Comparison of ENCODE assay signal across 8 cellular contexts in the genomic region with DNA sequence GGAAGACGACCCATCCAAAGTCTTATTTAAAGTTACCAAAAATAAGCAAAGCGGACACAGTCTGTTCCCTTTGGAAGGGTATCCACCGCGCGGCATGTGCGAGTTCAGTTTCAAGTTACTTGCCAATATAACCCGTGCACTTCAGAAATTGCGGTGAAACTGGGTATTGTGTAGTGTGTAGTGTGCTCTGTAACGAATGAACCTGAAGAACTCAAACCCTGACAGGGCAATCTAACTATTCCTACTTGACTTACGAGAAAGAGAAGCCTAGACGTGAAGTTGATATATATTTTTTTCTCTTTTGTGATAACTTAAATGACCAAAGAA. TPM values are rescaled to one million over a fixed set of nuclear protein-coding genes. Genes with fewer than 3 reads are reported as not detected.
DNase-seq lines count a peak whose midpoint lies in the region; ATAC-seq and TF ChIP-seq lines count a peak whose summit lies in the region.

No MANE protein-coding gene starts in this region.

- H3K9me3 ChIP-seq in DND-41 (ENCODE audit: insufficient read depth, low read length, severe bottlenecking) (no peaks in the 10 kb centered on the region), OCI-LY1 (ENCODE audit: low read length) (0 out of 2 replicates have a peak, but pooled peaks cover 5% of the 10 kb centered on the region), duodenal mucosa (ENCODE audit: control insufficient read depth in 1 of 2, low read length in 2 of 2) (peaks cover 0 to 4% of the 10 kb centered on the region in 2 donors), neural progenitor cell (ENCODE audit: low read depth) (no peaks in the 10 kb centered on the region)

- H3K27me3 ChIP-seq in DND-41 (ENCODE audit: insufficient read depth, low read length, poor library complexity) (no peaks in the 10 kb centered on the region), OCI-LY1 (ENCODE audit: insufficient read depth, low read length) (no peaks in the 10 kb centered on the region), duodenal mucosa (ENCODE audit: control insufficient read depth in 1 of 2, insufficient read depth in 2 of 2, low read length in 2 of 2) (no peaks in the 10 kb centered on the region), neural progenitor cell (no peaks in the 10 kb centered on the region)

- peaks cover 2% of the 10 kb centered on the region for H3K27me3 Mint-ChIP-seq in neural progenitor cell (ENCODE audit: insufficient read depth, low read depth)

- peaks cover 24% of the 10 kb centered on the region for H3K9me3 Mint-ChIP-seq in neural progenitor cell

- peak overlapping the region; percentile 74 for H3K4me2 ChIP-seq in DND-41 (ENCODE audit: insufficient read depth, low read length)
- H3K4me2 ChIP-seq in OCI-LY1 (ENCODE audit: low read length), result peak overlapping the region; percentile 63
- peak overlapping the region; percentile 84 for H3K4me2 ChIP-seq in neural progenitor cell

- TF ChIP-seq CTCF in DND-41 (IDR thresholded peaks at IDR 0.05; ENCODE audit: borderline replicate concordance, extremely low read depth, low read length, poor library complexity, severe bottlenecking) (no peak), OCI-LY1 (IDR thresholded peaks at IDR 0.05; ENCODE audit: low read length) (peak; percentile 4; the same call in 1 of the 2 replicates), neural progenitor cell (IDR thresholded peaks at IDR 0.05) (no peak)

- H3K27ac Mint-ChIP-seq in neural progenitor cell, result peak overlapping the region; percentile 90

- DNase-seq in DND-41, result peak; percentile 60
- DNase-seq in neural progenitor cell (ENCODE audit: low spot score), result no peak
- no peak for DNase-seq in middle frontal gyrus (ENCODE audit: extremely low spot score, low spot score)
- no peak for DNase-seq in KG1 (lab: John Stamatoyannopoulos, UW)
- no peak for DNase-seq in DMS153 (lab: John Stamatoyannopoulos, UW)
- no peak for DNase-seq in NCI-H69 (lab: John Stamatoyannopoulos, UW)

- H3K79me2 ChIP-seq in DND-41 (ENCODE audit: insufficient read depth, low read length) (peaks cover 62% of the 10 kb centered on the region), OCI-LY1 (ENCODE audit: insufficient read depth, low read length) (peaks cover 47% of the 10 kb centered on the region), neural progenitor cell (ENCODE audit: low read depth) (peaks cover 65% of the 10 kb centered on the region)

- H3K36me3 ChIP-seq in DND-41 (ENCODE audit: insufficient read depth, low read length) (no peaks in the 10 kb centered on the region; the same call in 1 of the 2 replicates), OCI-LY1 (ENCODE audit: insufficient read depth, low read length) (peaks cover 17% of the 10 kb centered on the region), duodenal mucosa (ENCODE audit: control insufficient read depth in 1 of 2, insufficient read depth in 2 of 2, low read length in 2 of 2) (no peaks in the 10 kb centered on the region), neural progenitor cell (no peaks in the 10 kb centered on the region)

- H3K4me3 ChIP-seq in DND-41 (ENCODE audit: low read depth in 1 of 2, low read length in 2 of 2) (peak overlapping the region; percentile 85 to 92), OCI-LY1 (ENCODE audit: low read depth, low read length, poor library complexity, severe bottlenecking) (peak overlapping the region; percentile 98), duodenal mucosa (ENCODE audit: low read depth in 1 of 2, low read length in 2 of 2) (peak overlapping the region; percentile 89 to 94), neural progenitor cell (peak overlapping the region; percentile 65)

- peak overlapping the region; percentile 97 for H3K4me3 Mint-ChIP-seq in neural progenitor cell

- H3K9ac ChIP-seq in DND-41 (ENCODE audit: low read depth, low read length), result peak overlapping the region; percentile 95
- H3K9ac ChIP-seq in OCI-LY1 (ENCODE audit: low read length), result peak overlapping the region; percentile 85
- H3K9ac ChIP-seq in duodenal mucosa (ENCODE audit: low read depth in 1 of 2, low read length in 2 of 2), result peak overlapping the region; percentile 93 to 97
- no peak overlapping the region for H3K9ac ChIP-seq in neural progenitor cell

- ATAC-seq in DND-41 (ENCODE audit: insufficient read depth, low read depth), result no peak

- H3K9me2 ChIP-seq in OCI-LY1 (ENCODE audit: low read depth, low read length), result no peaks in the 10 kb centered on the region

- H3K4me1 Mint-ChIP-seq in neural progenitor cell, result peaks cover 24% of the 10 kb centered on the region

- H3K4me1 ChIP-seq in DND-41 (ENCODE audit: insufficient read depth, low read length) (peaks cover 58% of the 10 kb centered on the region), OCI-LY1 (ENCODE audit: insufficient read depth, low read length, severe bottlenecking) (peaks cover 47% of the 10 kb centered on the region), duodenal mucosa (ENCODE audit: control insufficient read depth in 1 of 2, insufficient read depth in 2 of 2, low read length in 2 of 2) (peaks cover 35 to 46% of the 10 kb centered on the region in 2 donors), neural progenitor cell (peaks cover 39% of the 10 kb centered on the region)

- H2AFZ ChIP-seq in DND-41 (ENCODE audit: low read depth, low read length) (peak overlapping the region; percentile 78), OCI-LY1 (ENCODE audit: low read length) (no peak overlapping the region), neural progenitor cell (replicated peaks) (peak overlapping the region; percentile 35)

- H3F3A ChIP-seq in OCI-LY1 (ENCODE audit: insufficient read depth, low read length) (no peaks in the 10 kb centered on the region), neural progenitor cell (ENCODE audit: low read depth) (peaks cover 15% of the 10 kb centered on the region)

- peak overlapping the region; percentile 97 for H3K27ac ChIP-seq in DND-41 (ENCODE audit: low read length)
- H3K27ac ChIP-seq in OCI-LY1 (ENCODE audit: low read depth, low read length, poor library complexity, severe bottlenecking), result peak overlapping the region; percentile 78
- H3K27ac ChIP-seq in duodenal mucosa (ENCODE audit: low read depth, low read length), result no peak overlapping the region
- H3K27ac ChIP-seq in neural progenitor cell, result no peak overlapping the region

- peaks cover 37% of the 10 kb centered on the region for H4K20me1 ChIP-seq in DND-41 (ENCODE audit: insufficient read depth, low read length)
- no peaks in the 10 kb centered on the region for H4K20me1 ChIP-seq in OCI-LY1 (ENCODE audit: insufficient read depth, low read length)
- peaks cover 46% of the 10 kb centered on the region for H4K20me1 ChIP-seq in neural progenitor cell (ENCODE audit: low read depth)

- H3K36me3 Mint-ChIP-seq in neural progenitor cell, result peaks cover 36% of the 10 kb centered on the region

RNA-seq across cellular contexts. Expression of a gene that starts 1.5 kb away (rescaled TPM):
- 103 and 130 TPM in 2 replicates for total RNA-seq in neural progenitor cell (ENCODE audit: low replicate concordance)

Comparison
In these comparisons a context has a peak if more than half of its experiments do, and no peak if none do; other contexts are left out.
1. H3K27ac ChIP-seq: peak in DND-41 (single experiment) and OCI-LY1 (single experiment); none in duodenal mucosa (single experiment) and neural progenitor cell (single experiment).
2. Peak in every context shown above with its lines, with median percentiles within 50 percentile points of each other: H3K4me2 ChIP-seq and H3K4me3 ChIP-seq.